Comparison of ENCODE assay signal across 1 cellular context in the genomic region with DNA sequence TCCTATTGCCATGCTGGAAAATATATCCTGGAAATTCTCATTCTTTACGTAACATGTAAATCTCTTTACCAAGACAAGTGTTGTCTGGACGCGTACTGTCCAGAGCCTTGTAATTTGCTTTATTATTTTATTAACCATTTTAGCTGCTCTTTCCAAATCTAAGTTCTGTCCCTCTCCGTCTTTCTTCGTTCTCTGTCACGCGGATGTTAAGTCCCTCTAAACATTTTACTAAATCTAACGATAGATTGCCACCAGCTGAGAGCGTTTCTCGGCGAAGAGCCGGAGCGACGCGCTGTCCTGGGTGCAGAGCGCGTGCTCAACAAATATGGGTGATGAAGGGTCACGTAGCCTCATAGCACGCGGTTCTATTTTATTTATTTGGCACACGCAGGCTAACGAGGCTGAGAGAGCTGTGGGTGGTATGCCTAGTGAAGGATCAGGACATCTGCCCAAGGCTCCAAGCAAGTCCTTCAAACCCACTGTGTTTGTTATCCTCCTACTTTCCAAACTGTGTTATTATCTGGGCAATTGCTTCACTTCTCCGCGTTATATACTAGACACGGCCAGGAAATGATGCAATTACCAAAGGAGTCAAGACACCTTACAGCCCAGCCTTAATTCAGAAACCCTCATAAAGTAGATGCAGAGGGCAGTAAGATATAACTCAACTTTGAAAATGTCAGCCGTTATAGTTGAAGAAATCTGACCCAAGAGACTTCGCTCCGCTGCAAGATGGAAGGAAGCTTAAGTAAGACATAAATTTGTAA.
A peak's percentile ranks its signal among the peaks of the same experiment; 100 is the strongest.
TF ChIP-seq lines count a peak whose summit lies in the region.

No MANE protein-coding gene starts in this region.

TF ChIP-seq in HepG2, 621 proteins besides CTCF, POLR2A, EP300 and RAD21 (continued from another document and continues in another):
- no peak for TF ChIP-seq ISX (CRISPR knock-in tag; conservative IDR thresholded peaks at IDR 0.05)
- peak; percentile 85; the same call in 1 of the 2 replicates for TF ChIP-seq SAFB2 (CRISPR knock-in tag; IDR thresholded peaks at IDR 0.05; ENCODE audit: borderline replicate concordance, low read depth)
- TF ChIP-seq TCF7 (IDR thresholded peaks at IDR 0.05; ENCODE audit: low read depth), result 0 out of 2 replicates have a peak, but pooled peaks have one; percentile 13
- no peak for TF ChIP-seq ZFP62 (CRISPR knock-in tag; IDR thresholded peaks at IDR 0.05)
- no peak for TF ChIP-seq ZNF510 (CRISPR knock-in tag; IDR thresholded peaks at IDR 0.05; ENCODE audit: low read depth)
- no peak for TF ChIP-seq ZNF431 (CRISPR knock-in tag; IDR thresholded peaks at IDR 0.05; ENCODE audit: borderline replicate concordance, low read depth)
- peak; percentile 99 for TF ChIP-seq CEBPG (CRISPR knock-in tag; IDR thresholded peaks at IDR 0.05)
- TF ChIP-seq U2AF2 (IDR thresholded peaks at IDR 0.05; ENCODE audit: low read depth, low read length), result no peak
- TF ChIP-seq NFATC3 (CRISPR knock-in tag; IDR thresholded peaks at IDR 0.05), result 0 out of 2 replicates have a peak, but pooled peaks have one; percentile 82
- no peak for TF ChIP-seq HNF1B (CRISPR knock-in tag; IDR thresholded peaks at IDR 0.05)
- TF ChIP-seq, protein P1, sequence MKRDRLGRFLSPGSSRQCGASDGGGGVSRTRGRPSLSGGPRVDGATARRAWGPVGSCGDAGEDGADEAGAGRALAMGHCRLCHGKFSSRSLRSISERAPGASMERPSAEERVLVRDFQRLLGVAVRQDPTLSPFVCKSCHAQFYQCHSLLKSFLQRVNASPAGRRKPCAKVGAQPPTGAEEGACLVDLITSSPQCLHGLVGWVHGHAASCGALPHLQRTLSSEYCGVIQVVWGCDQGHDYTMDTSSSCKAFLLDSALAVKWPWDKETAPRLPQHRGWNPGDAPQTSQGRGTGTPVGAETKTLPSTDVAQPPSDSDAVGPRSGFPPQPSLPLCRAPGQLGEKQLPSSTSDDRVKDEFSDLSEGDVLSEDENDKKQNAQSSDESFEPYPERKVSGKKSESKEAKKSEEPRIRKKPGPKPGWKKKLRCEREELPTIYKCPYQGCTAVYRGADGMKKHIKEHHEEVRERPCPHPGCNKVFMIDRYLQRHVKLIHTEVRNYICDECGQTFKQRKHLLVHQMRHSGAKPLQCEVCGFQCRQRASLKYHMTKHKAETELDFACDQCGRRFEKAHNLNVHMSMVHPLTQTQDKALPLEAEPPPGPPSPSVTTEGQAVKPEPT (CRISPR knock-in tag; IDR thresholded peaks at IDR 0.05; ENCODE audit: low read depth), result peak; percentile 29; the same call in 1 of the 2 replicates
- TF ChIP-seq ZNF780A (CRISPR knock-in tag; IDR thresholded peaks at IDR 0.05), result no peak
- TF ChIP-seq GLI4 (CRISPR knock-in tag; IDR thresholded peaks at IDR 0.05; ENCODE audit: borderline replicate concordance), result peak; percentile 50; the same call in 1 of the 2 replicates
- no peak for TF ChIP-seq AGO2 (optimal IDR thresholded peaks at IDR 0.05; ENCODE audit: low read depth, low read length)
- TF ChIP-seq POGZ (CRISPR knock-in tag; IDR thresholded peaks at IDR 0.05), result peak; percentile 53
- TF ChIP-seq ZNF670 (CRISPR knock-in tag; IDR thresholded peaks at IDR 0.05; ENCODE audit: borderline replicate concordance), result peak; percentile 92
- peak; percentile 24; the same call in 1 of the 2 replicates for TF ChIP-seq ZBTB25 (CRISPR knock-in tag; IDR thresholded peaks at IDR 0.05)
- TF ChIP-seq GATAD2A (CRISPR knock-in tag; IDR thresholded peaks at IDR 0.05), result peak; percentile 67; the same call in 1 of the 2 replicates
- no peak for TF ChIP-seq ZNF550 (CRISPR knock-in tag; IDR thresholded peaks at IDR 0.05; ENCODE audit: borderline replicate concordance)
- TF ChIP-seq DDIT3 (CRISPR knock-in tag; IDR thresholded peaks at IDR 0.05), result no peak
- peak; percentile 36; the same call in 1 of the 2 replicates for TF ChIP-seq SALL2 (CRISPR knock-in tag; IDR thresholded peaks at IDR 0.05)
- peak; percentile 12; the same call in 1 of the 2 replicates for TF ChIP-seq CREB1 (IDR thresholded peaks at IDR 0.05)
- TF ChIP-seq CREB1 (CRISPR knock-in tag; IDR thresholded peaks at IDR 0.05), result peak; percentile 63
- 0 out of 2 replicates have a peak, but pooled peaks have one; percentile 16 for TF ChIP-seq SMAD9 (CRISPR knock-in tag; IDR thresholded peaks at IDR 0.05)
- TF ChIP-seq ZNF354B (CRISPR knock-in tag; IDR thresholded peaks at IDR 0.05), result peak; percentile 1; the same call in 1 of the 2 replicates
- TF ChIP-seq E2F5 (CRISPR knock-in tag; conservative IDR thresholded peaks at IDR 0.05), result no peak
- TF ChIP-seq, protein P2, sequence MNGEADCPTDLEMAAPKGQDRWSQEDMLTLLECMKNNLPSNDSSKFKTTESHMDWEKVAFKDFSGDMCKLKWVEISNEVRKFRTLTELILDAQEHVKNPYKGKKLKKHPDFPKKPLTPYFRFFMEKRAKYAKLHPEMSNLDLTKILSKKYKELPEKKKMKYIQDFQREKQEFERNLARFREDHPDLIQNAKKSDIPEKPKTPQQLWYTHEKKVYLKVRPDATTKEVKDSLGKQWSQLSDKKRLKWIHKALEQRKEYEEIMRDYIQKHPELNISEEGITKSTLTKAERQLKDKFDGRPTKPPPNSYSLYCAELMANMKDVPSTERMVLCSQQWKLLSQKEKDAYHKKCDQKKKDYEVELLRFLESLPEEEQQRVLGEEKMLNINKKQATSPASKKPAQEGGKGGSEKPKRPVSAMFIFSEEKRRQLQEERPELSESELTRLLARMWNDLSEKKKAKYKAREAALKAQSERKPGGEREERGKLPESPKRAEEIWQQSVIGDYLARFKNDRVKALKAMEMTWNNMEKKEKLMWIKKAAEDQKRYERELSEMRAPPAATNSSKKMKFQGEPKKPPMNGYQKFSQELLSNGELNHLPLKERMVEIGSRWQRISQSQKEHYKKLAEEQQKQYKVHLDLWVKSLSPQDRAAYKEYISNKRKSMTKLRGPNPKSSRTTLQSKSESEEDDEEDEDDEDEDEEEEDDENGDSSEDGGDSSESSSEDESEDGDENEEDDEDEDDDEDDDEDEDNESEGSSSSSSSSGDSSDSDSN (CRISPR knock-in tag; IDR thresholded peaks at IDR 0.05), result peak; percentile 86
- TF ChIP-seq HOXA7 (CRISPR knock-in tag; IDR thresholded peaks at IDR 0.05), result no peak
- peak; percentile 33; the same call in 1 of the 2 replicates for TF ChIP-seq ZSCAN31 (CRISPR knock-in tag; IDR thresholded peaks at IDR 0.05; ENCODE audit: low read depth)
- TF ChIP-seq, protein P3, sequence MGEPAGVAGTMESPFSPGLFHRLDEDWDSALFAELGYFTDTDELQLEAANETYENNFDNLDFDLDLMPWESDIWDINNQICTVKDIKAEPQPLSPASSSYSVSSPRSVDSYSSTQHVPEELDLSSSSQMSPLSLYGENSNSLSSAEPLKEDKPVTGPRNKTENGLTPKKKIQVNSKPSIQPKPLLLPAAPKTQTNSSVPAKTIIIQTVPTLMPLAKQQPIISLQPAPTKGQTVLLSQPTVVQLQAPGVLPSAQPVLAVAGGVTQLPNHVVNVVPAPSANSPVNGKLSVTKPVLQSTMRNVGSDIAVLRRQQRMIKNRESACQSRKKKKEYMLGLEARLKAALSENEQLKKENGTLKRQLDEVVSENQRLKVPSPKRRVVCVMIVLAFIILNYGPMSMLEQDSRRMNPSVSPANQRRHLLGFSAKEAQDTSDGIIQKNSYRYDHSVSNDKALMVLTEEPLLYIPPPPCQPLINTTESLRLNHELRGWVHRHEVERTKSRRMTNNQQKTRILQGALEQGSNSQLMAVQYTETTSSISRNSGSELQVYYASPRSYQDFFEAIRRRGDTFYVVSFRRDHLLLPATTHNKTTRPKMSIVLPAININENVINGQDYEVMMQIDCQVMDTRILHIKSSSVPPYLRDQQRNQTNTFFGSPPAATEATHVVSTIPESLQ (CRISPR knock-in tag; conservative IDR thresholded peaks at IDR 0.05), result no peak
- TF ChIP-seq PAX8 (CRISPR knock-in tag; IDR thresholded peaks at IDR 0.05; ENCODE audit: borderline replicate concordance), result peak; percentile 65; the same call in 1 of the 2 replicates
- no peak for TF ChIP-seq TCF12 (IDR thresholded peaks at IDR 0.05)
- peak; percentile 19; the same call in 1 of the 2 replicates for TF ChIP-seq TCF12 (CRISPR knock-in tag; IDR thresholded peaks at IDR 0.05)
- TF ChIP-seq ZFAT (CRISPR knock-in tag; conservative IDR thresholded peaks at IDR 0.05), result no peak; the same call in 1 of the 2 replicates
- peak; percentile 71; the same call in 1 of the 2 replicates for TF ChIP-seq MXD4 (CRISPR knock-in tag; IDR thresholded peaks at IDR 0.05)
- TF ChIP-seq ZNF607 (CRISPR knock-in tag; IDR thresholded peaks at IDR 0.05; ENCODE audit: borderline replicate concordance), result peak; percentile 64
- TF ChIP-seq PCBP2 (optimal IDR thresholded peaks at IDR 0.05; ENCODE audit: low read depth, low read length, poor library complexity, severe bottlenecking), result no peak
- TF ChIP-seq ZNF501 (CRISPR knock-in tag; IDR thresholded peaks at IDR 0.05), result peak; percentile 98
- peak; percentile 77; the same call in 1 of the 2 replicates for TF ChIP-seq KDM5B (CRISPR knock-in tag; IDR thresholded peaks at IDR 0.05; ENCODE audit: borderline replicate concordance)
- TF ChIP-seq POLR2AphosphoS5 (IDR thresholded peaks at IDR 0.05; ENCODE audit: low read depth, low read length), result peak; percentile 80
- TF ChIP-seq ATF7-NPFF (CRISPR knock-in tag; IDR thresholded peaks at IDR 0.05; ENCODE audit: low read depth), result peak; percentile 74; the same call in 1 of the 2 replicates
- peak; percentile 70 for TF ChIP-seq YY1 (IDR thresholded peaks at IDR 0.05; ENCODE audit: insufficient read depth, insufficient replicate concordance, low read depth, low read length)
- TF ChIP-seq ZNF792 (CRISPR knock-in tag; IDR thresholded peaks at IDR 0.05), result 0 out of 2 replicates have a peak, but pooled peaks have one; percentile 27
- no peak for TF ChIP-seq KLF11 (CRISPR knock-in tag; IDR thresholded peaks at IDR 0.05)
- peak; percentile 82; the same call in 1 of the 2 replicates for TF ChIP-seq ZNF546 (CRISPR knock-in tag; conservative IDR thresholded peaks at IDR 0.05)
- TF ChIP-seq THAP8 (CRISPR knock-in tag; IDR thresholded peaks at IDR 0.05; ENCODE audit: borderline replicate concordance), result no peak
- TF ChIP-seq HNRNPL (IDR thresholded peaks at IDR 0.05; ENCODE audit: low read depth, low read length), result no peak
- no peak for TF ChIP-seq KDM6A (CRISPR knock-in tag; IDR thresholded peaks at IDR 0.05; ENCODE audit: low read depth)
- TF ChIP-seq SRSF9 (IDR thresholded peaks at IDR 0.05; ENCODE audit: borderline replicate concordance, insufficient read depth, low read depth, low read length, poor library complexity, severe bottlenecking), result no peak
- TF ChIP-seq NCOA1 (CRISPR knock-in tag; IDR thresholded peaks at IDR 0.05), result 0 out of 2 replicates have a peak, but pooled peaks have one; percentile 18
- no peak for TF ChIP-seq ZNF678 (CRISPR knock-in tag; IDR thresholded peaks at IDR 0.05)
- TF ChIP-seq KMT2A (CRISPR knock-in tag; IDR thresholded peaks at IDR 0.05), result peak; percentile 38; the same call in 1 of the 2 replicates
- no peak for TF ChIP-seq IKZF1 (IDR thresholded peaks at IDR 0.05)
- no peak; the same call in 1 of the 2 replicates for TF ChIP-seq GTF3A (CRISPR knock-in tag; conservative IDR thresholded peaks at IDR 0.05)
- peak; percentile 58 for TF ChIP-seq ZFY (CRISPR knock-in tag; IDR thresholded peaks at IDR 0.05)
- 0 out of 2 replicates have a peak, but pooled peaks have one; percentile 86 for TF ChIP-seq ZNF674 (CRISPR knock-in tag; IDR thresholded peaks at IDR 0.05; ENCODE audit: low read depth)
